In the genomic region with DNA sequence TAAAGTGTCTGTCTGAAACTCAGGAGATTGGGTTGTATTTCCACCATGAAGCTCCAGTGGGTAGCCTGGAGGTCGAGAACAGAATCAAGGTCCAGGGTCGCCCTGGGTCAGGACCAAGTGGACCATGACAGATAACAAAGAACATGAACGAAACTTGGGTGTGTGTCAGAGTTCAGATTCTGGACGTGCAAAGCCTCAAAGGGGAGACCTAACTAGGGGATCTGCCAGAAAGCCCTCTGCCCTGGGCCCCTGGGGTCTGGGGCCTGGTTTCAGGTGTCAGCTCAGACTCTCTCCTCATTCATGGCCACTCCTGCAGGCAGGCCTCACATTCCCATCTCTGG, we compare ENCODE assay signal across 1 cellular context.
TF ChIP-seq lines count a peak whose summit lies in the region.

No MANE protein-coding gene starts in this region.

TF ChIP-seq in SK-N-SH, 30 proteins besides CTCF, POLR2A, EP300 and RAD21 (continued from another document):
- TF ChIP-seq, protein P1, sequence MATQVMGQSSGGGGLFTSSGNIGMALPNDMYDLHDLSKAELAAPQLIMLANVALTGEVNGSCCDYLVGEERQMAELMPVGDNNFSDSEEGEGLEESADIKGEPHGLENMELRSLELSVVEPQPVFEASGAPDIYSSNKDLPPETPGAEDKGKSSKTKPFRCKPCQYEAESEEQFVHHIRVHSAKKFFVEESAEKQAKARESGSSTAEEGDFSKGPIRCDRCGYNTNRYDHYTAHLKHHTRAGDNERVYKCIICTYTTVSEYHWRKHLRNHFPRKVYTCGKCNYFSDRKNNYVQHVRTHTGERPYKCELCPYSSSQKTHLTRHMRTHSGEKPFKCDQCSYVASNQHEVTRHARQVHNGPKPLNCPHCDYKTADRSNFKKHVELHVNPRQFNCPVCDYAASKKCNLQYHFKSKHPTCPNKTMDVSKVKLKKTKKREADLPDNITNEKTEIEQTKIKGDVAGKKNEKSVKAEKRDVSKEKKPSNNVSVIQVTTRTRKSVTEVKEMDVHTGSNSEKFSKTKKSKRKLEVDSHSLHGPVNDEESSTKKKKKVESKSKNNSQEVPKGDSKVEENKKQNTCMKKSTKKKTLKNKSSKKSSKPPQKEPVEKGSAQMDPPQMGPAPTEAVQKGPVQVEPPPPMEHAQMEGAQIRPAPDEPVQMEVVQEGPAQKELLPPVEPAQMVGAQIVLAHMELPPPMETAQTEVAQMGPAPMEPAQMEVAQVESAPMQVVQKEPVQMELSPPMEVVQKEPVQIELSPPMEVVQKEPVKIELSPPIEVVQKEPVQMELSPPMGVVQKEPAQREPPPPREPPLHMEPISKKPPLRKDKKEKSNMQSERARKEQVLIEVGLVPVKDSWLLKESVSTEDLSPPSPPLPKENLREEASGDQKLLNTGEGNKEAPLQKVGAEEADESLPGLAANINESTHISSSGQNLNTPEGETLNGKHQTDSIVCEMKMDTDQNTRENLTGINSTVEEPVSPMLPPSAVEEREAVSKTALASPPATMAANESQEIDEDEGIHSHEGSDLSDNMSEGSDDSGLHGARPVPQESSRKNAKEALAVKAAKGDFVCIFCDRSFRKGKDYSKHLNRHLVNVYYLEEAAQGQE (IDR thresholded peaks at IDR 0.05; ENCODE audit: low read depth, low read length): no peak
- TF ChIP-seq SIN3A (IDR thresholded peaks at IDR 0.05; ENCODE audit: borderline replicate concordance, low read depth, low read length): no peak
- TF ChIP-seq EZH2phosphoT487 (IDR thresholded peaks at IDR 0.05; ENCODE audit: borderline replicate concordance, low read depth): no peak
- no peak for TF ChIP-seq MEF2A (IDR thresholded peaks at IDR 0.05; ENCODE audit: borderline replicate concordance, low read depth)
- no peak for TF ChIP-seq YY1 (IDR thresholded peaks at IDR 0.05; ENCODE audit: low read depth)
- no peak for TF ChIP-seq NFIC (IDR thresholded peaks at IDR 0.05; ENCODE audit: borderline replicate concordance)
- no peak for TF ChIP-seq USF1 (IDR thresholded peaks at IDR 0.05; ENCODE audit: borderline replicate concordance, low read depth)
- TF ChIP-seq TCF12 (IDR thresholded peaks at IDR 0.05): no peak
- no peak for TF ChIP-seq FOSL2 (IDR thresholded peaks at IDR 0.05; ENCODE audit: borderline replicate concordance, low read depth)
